ENCODE assay signal across 9 cellular contexts in the genomic region with DNA sequence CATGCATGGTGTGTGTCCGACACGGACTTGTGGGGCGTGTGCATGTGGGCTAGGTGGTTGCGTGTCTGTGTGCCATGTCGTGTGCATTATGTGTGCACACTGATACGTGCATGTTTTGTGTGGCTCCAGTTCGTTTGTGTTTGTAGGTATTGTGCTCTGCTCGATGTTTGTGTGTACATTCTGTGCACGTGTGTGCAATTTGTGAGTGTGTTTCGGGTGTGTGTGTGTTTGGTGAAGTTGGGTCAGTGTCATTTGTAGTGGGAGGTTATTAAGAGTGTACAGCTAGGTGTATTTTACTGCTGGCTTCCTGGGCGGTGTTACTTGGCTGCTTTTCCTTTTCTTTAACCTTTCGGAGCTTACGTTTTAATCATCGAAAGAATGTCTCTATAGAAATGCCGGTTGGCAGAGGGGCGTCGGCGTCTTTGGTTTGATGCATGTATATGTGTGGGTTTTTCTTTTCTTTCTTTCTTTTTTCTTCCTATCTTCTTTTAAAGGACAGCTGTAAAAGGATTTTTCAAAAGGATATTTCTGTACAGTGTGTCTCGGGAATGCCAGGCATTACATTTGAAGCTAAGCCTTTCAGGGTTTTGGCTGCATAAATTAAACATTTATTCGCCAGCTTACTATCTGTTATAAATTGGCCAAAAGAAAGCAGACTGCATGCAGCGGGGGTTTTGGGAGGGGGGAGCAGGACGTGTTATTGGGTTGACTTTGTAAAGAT. TPM values are rescaled to one million over a fixed set of nuclear protein-coding genes. Genes with fewer than 3 reads are reported as not detected.
DNase-seq lines count a peak whose midpoint lies in the region; ATAC-seq and TF ChIP-seq lines count a peak whose summit lies in the region.
"Had no signal": no experiment of that assay in that cellular context is flagged by ENCODE, and none has a peak within 500 bp of the region (broad histone marks: within the 10 kb centered on the region; RNA-seq: fewer than 3 reads in every experiment).

No MANE protein-coding gene starts in this region.

- peaks cover 18% of the 10 kb centered on the region for H3K27me3 Mint-ChIP-seq in activated naive CD4-positive, alpha-beta T cell treated with anti-CD3 and anti-CD28 coated beads for 36 hours (ENCODE audit: low read depth)

- in situ Hi-C loops in brain microvascular endothelial cell (cut with HindIII; ENCODE audit: low pct_ligation_motif_present, low sequenced_read_pairs), result no loop called here

- no peak overlapping the region for H3K4me3 Mint-ChIP-seq in activated naive CD4-positive, alpha-beta T cell treated with anti-CD3 and anti-CD28 coated beads for 36 hours
- H3K4me3 Mint-ChIP-seq: natural killer cell treated with Interleukin-12 subunit alpha and Interleukin-12 subunit beta and Interleukin-15 and Interleukin-18, amount 100 ng/mL, for 72 hours had no signal

- no peak for TF ChIP-seq CTCF in brain microvascular endothelial cell (IDR thresholded peaks at IDR 0.05; ENCODE audit: low read depth, low read length, missing control alignments)
- TF ChIP-seq CTCF in tibial artery (IDR thresholded peaks at IDR 0.05), result no peak

- no peaks in the 10 kb centered on the region for H3K9me3 ChIP-seq in tibial artery

- H3K9me3 Mint-ChIP-seq in activated naive CD4-positive, alpha-beta T cell treated with anti-CD3 and anti-CD28 coated beads for 36 hours, result peaks cover 2% of the 10 kb centered on the region

- no peaks in the 10 kb centered on the region for H3K36me3 Mint-ChIP-seq in activated naive CD4-positive, alpha-beta T cell treated with anti-CD3 and anti-CD28 coated beads for 36 hours (ENCODE audit: low read depth)

- intact Hi-C loops in left colon (cut with DNase I, micrococcal nuclease) (no loop called here), tibial artery (cut with DNase I; ENCODE audit: low total_unique reads) (no loop called here)
- intact Hi-C loops in activated naive CD4-positive, alpha-beta T cell treated with anti-CD3 and anti-CD28 coated beads for 36 hours (cut with micrococcal nuclease), result no loop called here

- no peak overlapping the region for H3K27ac Mint-ChIP-seq in activated naive CD4-positive, alpha-beta T cell treated with anti-CD3 and anti-CD28 coated beads for 36 hours
- H3K27ac Mint-ChIP-seq: natural killer cell treated with Interleukin-12 subunit alpha and Interleukin-12 subunit beta and Interleukin-15 and Interleukin-18, amount 100 ng/mL, for 72 hours had no signal

- H3K4me3 ChIP-seq in brain microvascular endothelial cell (ENCODE audit: low read depth, low read length), result peak overlapping the region; percentile 68
- peak overlapping the region; percentile 76 to 82 for H3K4me3 ChIP-seq in tibial artery

- peak; percentile 66 for ATAC-seq in left colon
- no peak for ATAC-seq in GM19035 (IDR thresholded peaks at IDR 0.05; ENCODE audit: unreplicated experiment)
- no peak for ATAC-seq in HG03139 (IDR thresholded peaks at IDR 0.05; ENCODE audit: unreplicated experiment)
- ATAC-seq: natural killer cell treated with Interleukin-12 subunit alpha and Interleukin-12 subunit beta and Interleukin-15 and Interleukin-18, amount 100 ng/mL, for 72 hours had no signal

- peak; percentile 62 for DNase-seq in NCI-H146 (lab: John Stamatoyannopoulos, UW)
- no peak for DNase-seq in brain microvascular endothelial cell
- peak in 1 of 2 donors; percentile 18 for DNase-seq in left colon
- DNase-seq in tibial artery, result no peak
- DNase-seq in activated naive CD4-positive, alpha-beta T cell treated with anti-CD3 and anti-CD28 coated beads for 36 hours, result no peak
- DNase-seq: NCI-H446 treated with DMSO at 0.1 percent for 48 hours had no signal

- H3K36me3 ChIP-seq in brain microvascular endothelial cell (replicated peaks) (no peaks in the 10 kb centered on the region), tibial artery (no peaks in the 10 kb centered on the region)

- CTCF ChIA-PET in activated naive CD4-positive, alpha-beta T cell treated with anti-CD3 and anti-CD28 coated beads for 36 hours (lab: Charles Lee), result no interaction called here

- peaks cover 0 to 36% (median 0%) of the 10 kb centered on the region in 4 donors for H3K4me1 ChIP-seq in tibial artery

- H3K27me3 ChIP-seq in brain microvascular endothelial cell (replicated peaks), result no peaks in the 10 kb centered on the region
- H3K27me3 ChIP-seq in tibial artery, result no peaks in the 10 kb centered on the region

- H3K27ac ChIP-seq in brain microvascular endothelial cell, result no peak overlapping the region
- H3K27ac ChIP-seq in tibial artery, result peak overlapping the region; percentile 86 to 90

- peaks cover 4% of the 10 kb centered on the region for H3K4me1 Mint-ChIP-seq in activated naive CD4-positive, alpha-beta T cell treated with anti-CD3 and anti-CD28 coated beads for 36 hours (ENCODE audit: low read depth)

RNA-seq across cellular contexts. Expression of gene ASXL3, which starts 1.3 kb away (rescaled TPM):
- total RNA-seq in left colon, result 1 to 10 TPM; 1.3 to 4.4 TPM
- not detected for total RNA-seq in activated naive CD4-positive, alpha-beta T cell treated with anti-CD3 and anti-CD28 coated beads for 36 hours
- total RNA-seq: natural killer cell treated with Interleukin-12 subunit alpha and Interleukin-12 subunit beta and Interleukin-15 and Interleukin-18, amount 100 ng/mL, for 72 hours had no signal
